23 cellular contexts compared by ENCODE assay signal in genomic region chr1:3783651-3784474, GRCh38. TPM values are rescaled to one million over a fixed set of nuclear protein-coding genes. Genes with fewer than 3 reads are reported as not detected.
"Had no signal": no experiment of that assay in that cellular context is flagged by ENCODE, and none has a peak within 500 bp of the region (broad histone marks: within the 10 kb centered on the region; RNA-seq: fewer than 3 reads in every experiment).

No MANE protein-coding gene starts in this region.

- H3K4me3 Mint-ChIP-seq: activated T-cell treated with anti-CD3 and anti-CD28 coated beads, Interleukin-2, amount 50 U/mL, for 72 hours; mesothelial cell of epicardium; nephron had no signal

- H3K27ac Mint-ChIP-seq: activated T-cell treated with anti-CD3 and anti-CD28 coated beads, Interleukin-2, amount 50 U/mL, for 72 hours; mesothelial cell of epicardium; nephron had no signal

- H3K4me3 ChIP-seq: esophagus muscularis mucosa, lung, prostate gland, stomach, thoracic aorta had no signal

- H3K9me3 Mint-ChIP-seq: activated T-cell treated with anti-CD3 and anti-CD28 coated beads, Interleukin-2, amount 50 U/mL, for 72 hours; mesothelial cell of epicardium; nephron had no signal

- H3K27me3 ChIP-seq: esophagus muscularis mucosa, stomach had no signal

- H3K27ac ChIP-seq: esophagus muscularis mucosa, stomach, thoracic aorta had no signal

- ATAC-seq: activated T-cell treated with anti-CD3 and anti-CD28 coated beads, Interleukin-2, amount 50 U/mL, for 72 hours; left colon; right cardiac atrium had no signal

- DNase-seq: activated CD4-positive, alpha-beta T cell treated with anti-CD3 and anti-CD28 coated beads, Interleukin-2, amount 50 U/mL, for 4 hours; activated effector memory CD4-positive, alpha-beta T cell treated with anti-CD3 and anti-CD28 coated beads, Interleukin-2, amount 50 U/mL, for 16 hours; activated naive CD4-positive, alpha-beta T cell treated with anti-CD3 and anti-CD28 coated beads, Interleukin-2, amount 50 U/mL, for 16 hours; activated T-cell treated with anti-CD3 and anti-CD28 coated beads, Interleukin-2, amount 50 U/mL, for 72 hours; aorta; dermis blood vessel endothelial cell; effector memory CD4-positive, alpha-beta T cell; left colon; stomach; SW 1271 had no signal

- H3K4me1 Mint-ChIP-seq: mesothelial cell of epicardium, nephron had no signal

- H3K9me3 ChIP-seq: esophagus muscularis mucosa, prostate gland, stomach, thoracic aorta had no signal

RNA-seq across cellular contexts. Expression of gene SMIM1, which starts 11.3 kb away (rescaled TPM):
- total RNA-seq: stomach; T-helper 2 cell treated with Interferon-gamma antibody and Interleukin-4, amounts not matched to agents 100 ng/mL and 5 ng/mL, for 36 hours had no signal

RNA-seq across cellular contexts. Expression of gene CCDC27, which starts 31.6 kb away (rescaled TPM):
- total RNA-seq: activated CD8-positive, alpha-beta memory T cell treated with anti-CD3 and anti-CD28 coated beads for 36 hours; activated T-cell treated with anti-CD3 and anti-CD28 coated beads, Interleukin-2, amount 50 U/mL, for 72 hours; aorta; dermis blood vessel endothelial cell; endothelial cell of umbilical vein; esophagus muscularis mucosa; left colon; lung; mesothelial cell of epicardium; osteocyte; skeletal muscle tissue; stomach; T-helper 2 cell treated with Interferon-gamma antibody and Interleukin-4, amounts not matched to agents 100 ng/mL and 5 ng/mL, for 36 hours; thoracic aorta; ureter had no signal
- polyA plus RNA-seq: aorta, endothelial cell of umbilical vein, lung, right cardiac atrium, stomach had no signal
